1 cellular context compared by ENCODE assay signal in the genomic region with DNA sequence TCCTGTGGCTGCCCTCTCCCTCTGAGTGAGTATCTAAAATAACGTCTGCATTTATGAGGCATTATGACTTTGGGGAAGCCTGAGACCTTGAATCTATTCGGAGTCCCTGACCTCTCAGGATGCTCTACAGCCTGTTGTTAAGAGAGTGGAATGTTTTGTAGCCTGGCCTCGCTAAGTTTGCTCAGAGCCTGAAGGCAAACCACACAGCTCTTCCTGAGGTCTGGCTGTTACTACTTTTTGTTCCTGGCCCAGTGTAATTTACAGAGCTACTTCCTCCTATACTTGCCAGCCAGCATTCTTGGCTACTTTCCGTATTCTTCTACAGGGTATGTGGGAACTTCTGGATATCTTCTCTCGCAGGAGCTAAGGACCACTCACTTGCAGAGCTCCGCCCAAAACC.
A peak's percentile ranks its signal among the peaks of the same experiment; 100 is the strongest.
TF ChIP-seq lines count a peak whose summit lies in the region.

No MANE protein-coding gene starts in this region.

TF ChIP-seq in HepG2, 621 proteins besides CTCF, POLR2A, EP300 and RAD21:
- TF ChIP-seq ELF3 (CRISPR knock-in tag; IDR thresholded peaks at IDR 0.05) (peak; percentile 47; the same call in 1 of the 2 replicates), SP1 (IDR thresholded peaks at IDR 0.05) (no peak), SP1 (CRISPR knock-in tag; IDR thresholded peaks at IDR 0.05) (no peak), NR2F6 (IDR thresholded peaks at IDR 0.05) (no peak), NR2F6 (CRISPR knock-in tag; IDR thresholded peaks at IDR 0.05) (peak; percentile 11; the same call in 1 of the 2 replicates), TEAD3 (CRISPR knock-in tag; optimal IDR thresholded peaks at IDR 0.05; ENCODE audit: borderline replicate concordance) (peak; percentile 36), ZNF878 (CRISPR knock-in tag; IDR thresholded peaks at IDR 0.05) (no peak), ESRRA (CRISPR knock-in tag; IDR thresholded peaks at IDR 0.05; ENCODE audit: low read depth) (no peak), GABPA (IDR thresholded peaks at IDR 0.05; ENCODE audit: low read depth, low read length) (no peak), GABPA (CRISPR knock-in tag; IDR thresholded peaks at IDR 0.05; ENCODE audit: low read depth) (no peak), RXRA (CRISPR knock-in tag; IDR thresholded peaks at IDR 0.05) (no peak), ZNF572 (CRISPR knock-in tag; IDR thresholded peaks at IDR 0.05) (no peak), RBAK (CRISPR knock-in tag; IDR thresholded peaks at IDR 0.05) (no peak), KAT8 (CRISPR knock-in tag; IDR thresholded peaks at IDR 0.05) (peak; percentile 30; the same call in 1 of the 2 replicates), SALL1 (CRISPR knock-in tag; IDR thresholded peaks at IDR 0.05) (no peak), SAP130 (CRISPR knock-in tag; IDR thresholded peaks at IDR 0.05; ENCODE audit: low read depth) (peak; percentile 28; the same call in 1 of the 2 replicates), SP5 (CRISPR knock-in tag; IDR thresholded peaks at IDR 0.05; ENCODE audit: borderline replicate concordance, low read depth) (no peak), RNF219 (CRISPR knock-in tag; IDR thresholded peaks at IDR 0.05) (no peak), ZNF136 (CRISPR knock-in tag; IDR thresholded peaks at IDR 0.05; ENCODE audit: low read depth) (no peak), PHF8 (CRISPR knock-in tag; IDR thresholded peaks at IDR 0.05) (no peak), ZNF34 (CRISPR knock-in tag; IDR thresholded peaks at IDR 0.05; ENCODE audit: borderline replicate concordance) (no peak), EED (CRISPR knock-in tag; IDR thresholded peaks at IDR 0.05) (no peak), ZNF713 (CRISPR knock-in tag; IDR thresholded peaks at IDR 0.05) (no peak), ZFP1 (CRISPR knock-in tag; IDR thresholded peaks at IDR 0.05) (no peak), ZBTB8A (CRISPR knock-in tag; IDR thresholded peaks at IDR 0.05; ENCODE audit: borderline replicate concordance, low read depth) (no peak), TOE1 (CRISPR knock-in tag; IDR thresholded peaks at IDR 0.05) (no peak), ZNF121 (CRISPR knock-in tag; IDR thresholded peaks at IDR 0.05) (no peak), CENPX (CRISPR knock-in tag; IDR thresholded peaks at IDR 0.05) (no peak)
- TF ChIP-seq, protein P1, sequence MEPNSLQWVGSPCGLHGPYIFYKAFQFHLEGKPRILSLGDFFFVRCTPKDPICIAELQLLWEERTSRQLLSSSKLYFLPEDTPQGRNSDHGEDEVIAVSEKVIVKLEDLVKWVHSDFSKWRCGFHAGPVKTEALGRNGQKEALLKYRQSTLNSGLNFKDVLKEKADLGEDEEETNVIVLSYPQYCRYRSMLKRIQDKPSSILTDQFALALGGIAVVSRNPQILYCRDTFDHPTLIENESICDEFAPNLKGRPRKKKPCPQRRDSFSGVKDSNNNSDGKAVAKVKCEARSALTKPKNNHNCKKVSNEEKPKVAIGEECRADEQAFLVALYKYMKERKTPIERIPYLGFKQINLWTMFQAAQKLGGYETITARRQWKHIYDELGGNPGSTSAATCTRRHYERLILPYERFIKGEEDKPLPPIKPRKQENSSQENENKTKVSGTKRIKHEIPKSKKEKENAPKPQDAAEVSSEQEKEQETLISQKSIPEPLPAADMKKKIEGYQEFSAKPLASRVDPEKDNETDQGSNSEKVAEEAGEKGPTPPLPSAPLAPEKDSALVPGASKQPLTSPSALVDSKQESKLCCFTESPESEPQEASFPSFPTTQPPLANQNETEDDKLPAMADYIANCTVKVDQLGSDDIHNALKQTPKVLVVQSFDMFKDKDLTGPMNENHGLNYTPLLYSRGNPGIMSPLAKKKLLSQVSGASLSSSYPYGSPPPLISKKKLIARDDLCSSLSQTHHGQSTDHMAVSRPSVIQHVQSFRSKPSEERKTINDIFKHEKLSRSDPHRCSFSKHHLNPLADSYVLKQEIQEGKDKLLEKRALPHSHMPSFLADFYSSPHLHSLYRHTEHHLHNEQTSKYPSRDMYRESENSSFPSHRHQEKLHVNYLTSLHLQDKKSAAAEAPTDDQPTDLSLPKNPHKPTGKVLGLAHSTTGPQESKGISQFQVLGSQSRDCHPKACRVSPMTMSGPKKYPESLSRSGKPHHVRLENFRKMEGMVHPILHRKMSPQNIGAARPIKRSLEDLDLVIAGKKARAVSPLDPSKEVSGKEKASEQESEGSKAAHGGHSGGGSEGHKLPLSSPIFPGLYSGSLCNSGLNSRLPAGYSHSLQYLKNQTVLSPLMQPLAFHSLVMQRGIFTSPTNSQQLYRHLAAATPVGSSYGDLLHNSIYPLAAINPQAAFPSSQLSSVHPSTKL (CRISPR knock-in tag; IDR thresholded peaks at IDR 0.05): peak; percentile 26; the same call in 1 of the 2 replicates
